Comparison of ENCODE assay signal across 11 cellular contexts in genomic region chr1:76784502-76784901, GRCh38.
"Had no signal": no experiment of that assay in that cellular context is flagged by ENCODE, and none has a peak within 500 bp of the region (broad histone marks: within the 10 kb centered on the region; RNA-seq: fewer than 3 reads in every experiment).

No MANE protein-coding gene starts in this region.

- H2AFZ ChIP-seq: GM23248, GM23338 had no signal

- H3K27ac ChIP-seq: GM23248 had no signal

- H3K36me3 ChIP-seq: HAP-1 had no signal

- FAIRE-seq: H1, H54 had no signal

- H3K4me1 ChIP-seq: HAP-1 had no signal

- DNase-seq: GM23248, GOT3, H7, H9, HCEC 1CT, HFFc6 had no signal

- H3K4me2 ChIP-seq: GM23338 had no signal

- ATAC-seq: GM23338, HCT116 had no signal

- H3K4me3 ChIP-seq: GM23248, GM23338, HAP-1 had no signal

- H3K9ac ChIP-seq: GM23248 had no signal

- H3K9me3 ChIP-seq: HAP-1 had no signal
